Comparison of ENCODE assay signal across 8 cellular contexts in the genomic region with DNA sequence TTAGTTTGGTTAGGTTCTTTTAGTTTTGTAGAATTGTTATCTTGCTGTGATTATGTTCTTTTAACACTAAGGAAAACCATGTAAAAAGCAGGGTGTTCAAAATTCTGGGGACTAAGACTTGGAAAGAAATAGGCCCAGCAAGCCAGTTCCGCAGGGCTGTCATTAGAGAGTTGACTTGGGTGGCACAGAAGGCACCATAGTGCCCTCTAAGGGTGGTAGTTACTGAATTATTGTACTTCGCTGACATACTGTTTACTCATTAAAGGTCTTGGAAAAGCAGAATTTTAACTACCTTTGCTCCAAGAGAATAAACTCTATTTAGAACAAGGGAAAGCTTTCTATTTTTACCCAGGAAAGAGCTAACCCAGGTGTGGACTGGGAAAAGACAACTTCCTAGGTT.
DNase-seq lines count a peak whose midpoint lies in the region; ATAC-seq, FAIRE-seq and TF ChIP-seq lines count a peak whose summit lies in the region.

No MANE protein-coding gene starts in this region.

- H3K4me3 ChIP-seq in fibroblast of the aortic adventitia (ENCODE audit: low read depth, low read length), result no peak overlapping the region

- no peak for FAIRE-seq in D721Med (lab: Jason Lieb, UNC)

- DNase-seq in D721Med (ENCODE audit: insufficient read length, low spot score) (no peak), GM20000 (ENCODE audit: low spot score) (peak; percentile 8), OCI-M1 (lab: John Stamatoyannopoulos, UW) (peak; percentile 8), fibroblast of the aortic adventitia (ENCODE audit: low read depth) (peak; percentile 14), sciatic nerve (ENCODE audit: low spot score) (no peak), AG08396 (ENCODE audit: low spot score) (no peak)
- DNase-seq in stimulated activated CD8-positive, alpha-beta memory T cell treated with anti-CD3 and anti-CD28 coated beads, Interleukin-4, amount 100 ng/mL, for 48 hours, result no peak

- intact Hi-C loops in sciatic nerve (cut with DNase I), result loop anchor here (10.0 kb wide), 1 partner anchor 211 kb away; no protein-coding TSS in a partner anchor

- TF ChIP-seq CTCF in D721Med (IDR thresholded peaks at IDR 0.05; ENCODE audit: insufficient read depth, missing control alignments) (peak; percentile 43), GM20000 (IDR thresholded peaks at IDR 0.05; ENCODE audit: extremely low read depth, missing control alignments) (no peak), fibroblast of the aortic adventitia (IDR thresholded peaks at IDR 0.05; ENCODE audit: insufficient read depth, low read length) (no peak)

- ATAC-seq in sciatic nerve (peak; percentile 57), HG03095 (IDR thresholded peaks at IDR 0.05; ENCODE audit: unreplicated experiment) (no peak)

Comparison
In these comparisons a context has a peak if more than half of its experiments do, and no peak if none do; other contexts are left out.
1. DNase-seq: peak in GM20000 (single experiment), OCI-M1 (single experiment) and fibroblast of the aortic adventitia (single experiment); none in D721Med (single experiment), sciatic nerve (single experiment), AG08396 (single experiment) and stimulated activated CD8-positive, alpha-beta memory T cell treated with anti-CD3 and anti-CD28 coated beads, Interleukin-4, amount 100 ng/mL, for 48 hours (single experiment).